In the genomic region with DNA sequence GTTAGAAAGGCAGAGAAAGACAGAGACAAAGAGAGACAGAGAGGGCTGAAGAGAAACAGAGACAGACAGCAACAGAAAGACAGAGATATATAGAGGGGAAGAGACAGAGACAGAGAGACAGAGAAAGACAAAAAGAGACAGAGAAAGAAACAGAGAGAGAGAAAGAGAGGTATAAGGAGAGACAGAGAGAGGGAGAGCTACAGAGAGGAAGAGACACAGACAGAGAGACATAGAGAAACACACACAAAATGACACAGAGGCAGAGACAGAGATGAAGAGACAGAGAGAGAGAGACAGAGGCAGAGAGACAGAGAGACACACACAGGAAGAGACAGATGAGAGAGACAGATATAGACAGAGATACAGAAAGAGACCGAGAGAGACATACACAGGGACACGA, we compare ENCODE assay signal across 24 cellular contexts.
DNase-seq lines count a peak whose midpoint lies in the region; ATAC-seq and TF ChIP-seq lines count a peak whose summit lies in the region.
"Had no signal": no experiment of that assay in that cellular context is flagged by ENCODE, and none has a peak within 500 bp of the region (broad histone marks: within the 10 kb centered on the region; RNA-seq: fewer than 3 reads in every experiment).

No MANE protein-coding gene starts in this region.

- peaks cover 22% of the 10 kb centered on the region for H3K4me1 Mint-ChIP-seq in stimulated activated naive CD8-positive, alpha-beta T cell treated with anti-CD3 and anti-CD28 coated beads, Interleukin-15, Interleukin-2, amounts not matched to agents 100 ng/mL and 50 ng/mL, for 24 hours (ENCODE audit: low read depth)
- no peaks in the 10 kb centered on the region for H3K4me1 Mint-ChIP-seq in glutamatergic neuron (ENCODE audit: low read depth, unreplicated experiment)
- H3K4me1 Mint-ChIP-seq: activated CD4-positive, alpha-beta T cell treated with anti-CD3 and anti-CD28 coated beads, Interleukin-2, amount 10 ng/mL, durations not matched to agents 24 days and 14 days had no signal

- H2AFZ ChIP-seq in OCI-LY7 (ENCODE audit: low read length) = no peak overlapping the region

- H3K79me2 ChIP-seq in OCI-LY7 (ENCODE audit: insufficient read depth, low read depth, low read length) = peaks cover 35% of the 10 kb centered on the region; the same call in 1 of the 2 replicates

- H3K27me3 Mint-ChIP-seq in stimulated activated naive CD8-positive, alpha-beta T cell treated with anti-CD3 and anti-CD28 coated beads, Interleukin-15, Interleukin-2, amounts not matched to agents 100 ng/mL and 50 ng/mL, for 24 hours = peaks cover 8% of the 10 kb centered on the region
- peaks cover 24% of the 10 kb centered on the region for H3K27me3 Mint-ChIP-seq in glutamatergic neuron (ENCODE audit: unreplicated experiment)
- H3K27me3 Mint-ChIP-seq: activated CD4-positive, alpha-beta T cell treated with anti-CD3 and anti-CD28 coated beads, Interleukin-2, amount 10 ng/mL, durations not matched to agents 24 days and 14 days had no signal

- BruUV-seq in OCI-LY7 (replicated peaks; lab: Mats Ljungman, UMichigan) = no TSS peak

- DNase-seq in stimulated activated naive CD8-positive, alpha-beta T cell treated with anti-CD3 and anti-CD28 coated beads, Interleukin-15, Interleukin-2, amounts not matched to agents 100 U/mL and 50 U/mL, for 24 hours = no peak
- peak; percentile 24 for DNase-seq in OCI-LY7 (ENCODE audit: low spot score)
- no peak for DNase-seq in glutamatergic neuron
- no peak for DNase-seq in iPS-NIHi7 (ENCODE audit: extremely low spot score)
- DNase-seq in RPMI8226 = no peak
- DNase-seq: activated CD4-positive, alpha-beta T cell treated with anti-CD3 and anti-CD28 coated beads, Interleukin-2, amount 10 ng/mL, durations not matched to agents 24 days and 14 days; body of pancreas; C1 segment of cervical spinal cord; DND-41; HCEC 1CT; head of caudate nucleus; left cardiac atrium; NCI-H1436; NCI-H510A; nucleus accumbens; SIG-M5; small intestine; stimulated activated CD4-positive, alpha-beta T cell treated with anti-CD3 and anti-CD28 coated beads, Interleukin-2, amount 100 ng/mL, for 24 hours had no signal

- H4K20me1 ChIP-seq in OCI-LY7 (ENCODE audit: insufficient read depth, low read length) = no peaks in the 10 kb centered on the region

- POLR2A ChIA-PET in OCI-LY7 (lab: Charles Lee) = no interaction called here

- H3K9me2 ChIP-seq in OCI-LY7 (ENCODE audit: insufficient read depth, low read length) = no peaks in the 10 kb centered on the region

- peaks cover 72% of the 10 kb centered on the region for H3K4me1 ChIP-seq in OCI-LY7 (ENCODE audit: insufficient read depth, low read length, poor library complexity, severe bottlenecking)
- H3K4me1 ChIP-seq: body of pancreas had no signal

- no peaks in the 10 kb centered on the region for H3K36me3 Mint-ChIP-seq in stimulated activated naive CD8-positive, alpha-beta T cell treated with anti-CD3 and anti-CD28 coated beads, Interleukin-15, Interleukin-2, amounts not matched to agents 100 ng/mL and 50 ng/mL, for 24 hours (ENCODE audit: low read depth)
- peaks cover 29% of the 10 kb centered on the region for H3K36me3 Mint-ChIP-seq in glutamatergic neuron (ENCODE audit: unreplicated experiment)

- H3K4me3 ChIP-seq in OCI-LY7 (ENCODE audit: low read depth, low read length, poor library complexity, severe bottlenecking) = no peak overlapping the region
- H3K4me3 ChIP-seq: body of pancreas had no signal

- TF ChIP-seq CTCF in OCI-LY7 (conservative IDR thresholded peaks at IDR 0.05; ENCODE audit: low read length) (no peak), glutamatergic neuron (IDR thresholded peaks at IDR 0.05; ENCODE audit: partially characterized antibody, unreplicated experiment) (no peak)

- H3K4me3 Mint-ChIP-seq in stimulated activated naive CD8-positive, alpha-beta T cell treated with anti-CD3 and anti-CD28 coated beads, Interleukin-15, Interleukin-2, amounts not matched to agents 100 ng/mL and 50 ng/mL, for 24 hours = no peak overlapping the region
- no peak overlapping the region for H3K4me3 Mint-ChIP-seq in glutamatergic neuron (ENCODE audit: unreplicated experiment)
- H3K4me3 Mint-ChIP-seq: activated CD4-positive, alpha-beta T cell treated with anti-CD3 and anti-CD28 coated beads, Interleukin-2, amount 10 ng/mL, durations not matched to agents 24 days and 14 days had no signal

- no peak for ATAC-seq in stimulated activated naive CD8-positive, alpha-beta T cell treated with anti-CD3 and anti-CD28 coated beads, Interleukin-15, Interleukin-2, amounts not matched to agents 100 U/mL and 50 U/mL, for 24 hours
- ATAC-seq in GM21360 (IDR thresholded peaks at IDR 0.05; ENCODE audit: unreplicated experiment) = no peak
- no peak for ATAC-seq in GM19035 (IDR thresholded peaks at IDR 0.05; ENCODE audit: unreplicated experiment)
- ATAC-seq: body of pancreas, left cardiac atrium had no signal

- peak overlapping the region; percentile 95 for H3K27ac ChIP-seq in OCI-LY7 (ENCODE audit: low read depth, low read length, poor library complexity, severe bottlenecking)
- H3K27ac ChIP-seq: body of pancreas, epithelial cell of prostate, HL-60 had no signal

- H3K4me2 ChIP-seq in OCI-LY7 (ENCODE audit: low read length) = peak overlapping the region; percentile 44

- CTCF ChIA-PET in OCI-LY7 (lab: Charles Lee; ENCODE audit: unreplicated experiment) = no interaction called here

- no peaks in the 10 kb centered on the region for H3K36me3 ChIP-seq in OCI-LY7 (ENCODE audit: insufficient read depth, low read length)

- H3K9me3 ChIP-seq in OCI-LY7 (ENCODE audit: low read length) = no peaks in the 10 kb centered on the region; the same call in 1 of the 2 replicates
- H3K9me3 ChIP-seq: body of pancreas had no signal

- peak overlapping the region; percentile 85 for H3K27ac Mint-ChIP-seq in stimulated activated naive CD8-positive, alpha-beta T cell treated with anti-CD3 and anti-CD28 coated beads, Interleukin-15, Interleukin-2, amounts not matched to agents 100 ng/mL and 50 ng/mL, for 24 hours
- peak overlapping the region; percentile 21 for H3K27ac Mint-ChIP-seq in glutamatergic neuron (ENCODE audit: unreplicated experiment)
- H3K27ac Mint-ChIP-seq: activated CD4-positive, alpha-beta T cell treated with anti-CD3 and anti-CD28 coated beads, Interleukin-2, amount 10 ng/mL, durations not matched to agents 24 days and 14 days; activated T-helper 2 cell treated with anti-CD3 and anti-CD28 coated beads, Interferon-gamma antibody, Interleukin-2, Interleukin-4, amounts not matched to agents 10 μg/mL and 5 μg/mL and 100 μg/mL, durations not matched to agents 14 hours and 24 hours and 36 hours had no signal

- intact Hi-C loops in OCI-LY7 (cut with micrococcal nuclease; ENCODE audit: unreplicated experiment) = no loop called here

- H3K9me3 Mint-ChIP-seq in stimulated activated naive CD8-positive, alpha-beta T cell treated with anti-CD3 and anti-CD28 coated beads, Interleukin-15, Interleukin-2, amounts not matched to agents 100 ng/mL and 50 ng/mL, for 24 hours = peaks cover 8% of the 10 kb centered on the region
- peaks cover 28% of the 10 kb centered on the region for H3K9me3 Mint-ChIP-seq in glutamatergic neuron (ENCODE audit: unreplicated experiment)
